Comparison of ENCODE assay signal across 19 cellular contexts in the genomic region with DNA sequence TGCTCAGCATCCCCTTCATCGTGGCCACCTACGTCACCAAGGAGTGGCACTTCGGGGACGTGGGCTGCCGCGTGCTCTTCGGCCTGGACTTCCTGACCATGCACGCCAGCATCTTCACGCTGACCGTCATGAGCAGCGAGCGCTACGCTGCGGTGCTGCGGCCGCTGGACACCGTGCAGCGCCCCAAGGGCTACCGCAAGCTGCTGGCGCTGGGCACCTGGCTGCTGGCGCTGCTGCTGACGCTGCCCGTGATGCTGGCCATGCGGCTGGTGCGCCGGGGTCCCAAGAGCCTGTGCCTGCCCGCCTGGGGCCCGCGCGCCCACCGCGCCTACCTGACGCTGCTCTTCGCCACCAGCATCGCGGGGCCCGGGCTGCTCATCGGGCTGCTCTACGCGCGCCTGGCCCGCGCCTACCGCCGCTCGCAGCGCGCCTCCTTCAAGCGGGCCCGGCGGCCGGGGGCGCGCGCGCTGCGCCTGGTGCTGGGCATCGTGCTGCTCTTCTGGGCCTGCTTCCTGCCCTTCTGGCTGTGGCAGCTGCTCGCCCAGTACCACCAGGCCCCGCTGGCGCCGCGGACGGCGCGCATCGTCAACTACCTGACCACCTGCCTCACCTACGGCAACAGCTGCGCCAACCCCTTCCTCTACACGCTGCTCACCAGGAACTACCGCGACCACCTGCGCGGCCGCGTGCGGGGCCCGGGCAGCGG. TPM values are rescaled to one million over a fixed set of nuclear protein-coding genes. Genes with fewer than 3 reads are reported as not detected.
DNase-seq lines count a peak whose midpoint lies in the region; ATAC-seq and TF ChIP-seq lines count a peak whose summit lies in the region.
"Had no signal": no experiment of that assay in that cellular context is flagged by ENCODE, and none has a peak within 500 bp of the region (broad histone marks: within the 10 kb centered on the region; RNA-seq: fewer than 3 reads in every experiment).

No MANE protein-coding gene starts in this region.

- H3K27me3 ChIP-seq in H7 (ENCODE audit: control insufficient read depth, insufficient read depth, low read length) (peaks cover 23% of the 10 kb centered on the region), endodermal cell (ENCODE audit: control insufficient read depth, insufficient read depth, low read length, poor library complexity, severe bottlenecking) (peaks cover 28% of the 10 kb centered on the region), gastroesophageal sphincter (peaks cover 96% of the 10 kb centered on the region)

- peaks cover 43% of the 10 kb centered on the region for H3K27me3 Mint-ChIP-seq in endodermal cell (ENCODE audit: insufficient read depth)

- no peak for ATAC-seq in gastroesophageal sphincter
- ATAC-seq: CD8-positive, alpha-beta T cell had no signal

- 87 to 93% methylated on average over 60 to 79 of the region's 79 CpGs for WGBS in endodermal cell (ENCODE audit: insufficient coverage in 1 of 2, insufficient read length in 1 of 2), 2 experiments
- WGBS in gastroesophageal sphincter (ENCODE audit: low coverage in 1 of 2), 2 donors: 60% methylated on average over 1 of the region's 79 CpGs; no CpG with 5 or more reads in 1 of the 2 donors

- no peak overlapping the region for H3K4me3 ChIP-seq in H7 (ENCODE audit: insufficient read depth, low read depth, low read length)
- H3K4me3 ChIP-seq in endodermal cell (ENCODE audit: low read length): no peak overlapping the region
- H3K4me3 ChIP-seq in gastroesophageal sphincter: no peak overlapping the region

- H3K27ac ChIP-seq in endodermal cell (ENCODE audit: low read depth, low read length) (no peak overlapping the region), gastroesophageal sphincter (no peak overlapping the region)
- H3K27ac ChIP-seq: 22Rv1 had no signal

- TF ChIP-seq CTCF in endodermal cell (conservative IDR thresholded peaks at IDR 0.05) (no peak), gastroesophageal sphincter (IDR thresholded peaks at IDR 0.05) (no peak)

- DNase-seq in DMS 273 (lab: John Stamatoyannopoulos, UW; ENCODE audit: unreplicated experiment): peak; percentile 61
- DNase-seq in DMS 273 treated with DMSO at 0.1 percent for 48 hours (lab: John Stamatoyannopoulos, UW): no peak
- peak; percentile 70 for DNase-seq in H7
- peak; percentile 70 for DNase-seq in endodermal cell
- DNase-seq in cerebellar cortex (ENCODE audit: low spot score): no peak
- DNase-seq: CD8-positive, alpha-beta T cell; MV-4-11; NCI-H2227 treated with DMSO at 0.1 percent for 48 hours; NCI-H69; NK-92 treated with Interleukin-12 subunit alpha and Interleukin-12 subunit beta, amount 100 ng/mL, for 24 hours; OCI-M1; RPMI8226; T-helper 1 cell had no signal

- H3K4me3 Mint-ChIP-seq in endodermal cell: no peak overlapping the region
- H3K4me3 Mint-ChIP-seq: CD8-positive, alpha-beta T cell had no signal

- no peak for TF ChIP-seq EP300 in gastroesophageal sphincter (IDR thresholded peaks at IDR 0.05)

- no peaks in the 10 kb centered on the region for H3K36me3 ChIP-seq in H7 (replicated peaks; ENCODE audit: control insufficient read depth, insufficient read depth, low read length)
- no peaks in the 10 kb centered on the region for H3K36me3 ChIP-seq in endodermal cell (ENCODE audit: control insufficient read depth, insufficient read depth, low read length)
- H3K36me3 ChIP-seq in gastroesophageal sphincter: no peaks in the 10 kb centered on the region

- no peaks in the 10 kb centered on the region for H3K36me3 Mint-ChIP-seq in endodermal cell (ENCODE audit: low read depth)
- H3K36me3 Mint-ChIP-seq: CD8-positive, alpha-beta T cell had no signal

- H3K27ac Mint-ChIP-seq in endodermal cell: no peak overlapping the region
- H3K27ac Mint-ChIP-seq: CD8-positive, alpha-beta T cell had no signal

- TF ChIP-seq POLR2A in gastroesophageal sphincter (IDR thresholded peaks at IDR 0.05): no peak

- no peaks in the 10 kb centered on the region for H3K9me3 ChIP-seq in endodermal cell (ENCODE audit: control insufficient read depth, low read length)
- H3K9me3 ChIP-seq in gastroesophageal sphincter: no peaks in the 10 kb centered on the region

- no peaks in the 10 kb centered on the region for H3K4me1 ChIP-seq in endodermal cell (ENCODE audit: control insufficient read depth, insufficient read depth, low read length)
- H3K4me1 ChIP-seq in gastroesophageal sphincter: peaks cover 0 to 25% (median 9%) of the 10 kb centered on the region in 3 donors

- no peaks in the 10 kb centered on the region for H3K9me3 Mint-ChIP-seq in endodermal cell
- H3K9me3 Mint-ChIP-seq: CD8-positive, alpha-beta T cell had no signal

- H3K4me1 Mint-ChIP-seq in endodermal cell: no peaks in the 10 kb centered on the region

- no peak overlapping the region for H3K9ac ChIP-seq in endodermal cell (ENCODE audit: extremely low read depth, low read length, poor library complexity, severe bottlenecking)

RNA-seq across cellular contexts. Expression of gene UTS2R, which starts 3.2 kb away (rescaled TPM):
- not detected in 2 replicates for total RNA-seq in H7 (2014; rRNA removed; shearing (Covaris generic))
- total RNA-seq in endodermal cell (under 1 TPM in 1 of 2 donors, not detected in 1; 0.40 TPM), gastroesophageal sphincter (not detected)
- 0.53 TPM for polyA plus RNA-seq in endodermal cell (2013, experiment 1 of 2)
- 0.54 TPM for polyA plus RNA-seq in endodermal cell (2013, experiment 2 of 2)
- total RNA-seq: CD8-positive, alpha-beta T cell; G401; HT1080; SK-MEL-5 had no signal
- polyA plus RNA-seq: BJ had no signal

RNA-seq across cellular contexts. Expression of gene TEX19, which starts 15.7 kb away (rescaled TPM):
- 1.1 and 1.9 TPM in 2 replicates for total RNA-seq in H7 (2014; rRNA removed; shearing (Covaris generic))
- total RNA-seq in endodermal cell: under 1 TPM; 0.46 to 0.48 TPM
- 0.32 TPM for polyA plus RNA-seq in endodermal cell (2013, experiment 1 of 2)
- 0.12 TPM for polyA plus RNA-seq in endodermal cell (2013, experiment 2 of 2)
- not detected for total RNA-seq in gastroesophageal sphincter
- total RNA-seq: CD8-positive, alpha-beta T cell had no signal

RNA-seq across cellular contexts. Expression of gene SECTM1, which starts 41.2 kb away (rescaled TPM):
- total RNA-seq in H7 (2014; rRNA removed; shearing (Covaris generic)): 0.44 and 0.94 TPM in 2 replicates
- total RNA-seq in endodermal cell: not detected
- 0.50 TPM for polyA plus RNA-seq in endodermal cell (2013, experiment 1 of 2)
- polyA plus RNA-seq in endodermal cell (2013, experiment 2 of 2): 0.12 TPM
- 10 to 100 TPM in 3 of 4 donors, 1 to 10 TPM in 1; 6.1 to 22.3 (median 17.6) TPM for total RNA-seq in gastroesophageal sphincter

RNA-seq across cellular contexts. Expression of gene HEXD, which starts 43.4 kb away (rescaled TPM):
- total RNA-seq in H7 (2014; rRNA removed; shearing (Covaris generic)): 16.6 and 24.6 TPM in 2 replicates
- total RNA-seq in endodermal cell: 10 to 100 TPM; 31.5 to 37.6 TPM
- 42.8 TPM for polyA plus RNA-seq in endodermal cell (2013, experiment 1 of 2)
- 31.9 TPM for polyA plus RNA-seq in endodermal cell (2013, experiment 2 of 2)
- total RNA-seq in gastroesophageal sphincter: 10 to 100 TPM; 13.9 to 31.9 (median 19.1) TPM

RNA-seq across cellular contexts. Expression of gene OGFOD3, which starts 43.6 kb away (rescaled TPM):
- 26.2 and 28.6 TPM in 2 replicates for total RNA-seq in H7 (2014; rRNA removed; shearing (Covaris generic))
- 10 to 100 TPM; 24.0 to 30.1 TPM for total RNA-seq in endodermal cell
- polyA plus RNA-seq in endodermal cell (2013, experiment 1 of 2): 24.2 TPM
- polyA plus RNA-seq in endodermal cell (2013, experiment 2 of 2): 21.2 TPM
- total RNA-seq in gastroesophageal sphincter: 10 to 100 TPM; 26.4 to 39.5 (median 28.8) TPM

Comparison
In these comparisons a context has a peak if more than half of its experiments do, and no peak if none do; other contexts are left out.
1. DNase-seq: peak in DMS 273 (single experiment), H7 (single experiment) and endodermal cell (single experiment); none in DMS 273 treated with DMSO at 0.1 percent for 48 hours (single experiment) and cerebellar cortex (single experiment).